Comparison of ENCODE assay signal across 16 cellular contexts in genomic region chr15:39963806-39964205, GRCh38. TPM values are rescaled to one million over a fixed set of nuclear protein-coding genes. Genes with fewer than 3 reads are reported as not detected.
DNase-seq lines count a peak whose midpoint lies in the region; TF ChIP-seq lines count a peak whose summit lies in the region.
"Had no signal": no experiment of that assay in that cellular context is flagged by ENCODE, and none has a peak within 500 bp of the region (broad histone marks: within the 10 kb centered on the region; RNA-seq: fewer than 3 reads in every experiment).

No MANE protein-coding gene starts in this region.

- DNase-seq in EH (ENCODE audit: low read depth) (peak; percentile 80), M059J (ENCODE audit: low read depth) (peak; percentile 24), dedifferentiated amniotic fluid mesenchymal stem cell (ENCODE audit: extremely low spot score) (peak; percentile 20), MCF 10A (ENCODE audit: unreplicated experiment) (no peak), DMS79 treated with DMSO at 0.1 percent for 48 hours (lab: John Stamatoyannopoulos, UW) (no peak), RWPE1 (ENCODE audit: low spot score) (no peak), HEK293T (ENCODE audit: extremely low spot score) (no peak)
- DNase-seq: CD4-positive, alpha-beta memory T cell; MM.1S; NCI-H1092; NCI-H146; NCI-H2081 treated with DMSO at 0.1 percent for 48 hours; NCI-H82; RPMI8226; SIG-M5 had no signal

- TF ChIP-seq CTCF in MCF 10A (IDR thresholded peaks at IDR 0.05; ENCODE audit: unreplicated experiment) = no peak
- no peak for TF ChIP-seq CTCF in RWPE1 (conservative IDR thresholded peaks at IDR 0.05; ENCODE audit: low read depth)

- H3K4me1 Mint-ChIP-seq in MCF 10A (ENCODE audit: insufficient read depth, unreplicated experiment) = no peaks in the 10 kb centered on the region

- no peaks in the 10 kb centered on the region for H3K27me3 Mint-ChIP-seq in MCF 10A (ENCODE audit: insufficient read depth, unreplicated experiment)
- H3K27me3 Mint-ChIP-seq: CD4-positive, alpha-beta memory T cell had no signal

- CTCF ChIA-PET in MCF 10A (lab: Yijun Ruan, JAX) = interaction anchor here (0.7 to 1.4 kb wide), 2 partner anchors 76 to 372 kb away, joined by 3 to 9 read pairs; no protein-coding TSS in a partner anchor
- CTCF ChIA-PET in RWPE1 (lab: Yijun Ruan, JAX) = no interaction called here
- CTCF ChIA-PET in HEK293T (lab: Yijun Ruan, JAX) = no interaction called here

- H3K36me3 Mint-ChIP-seq in MCF 10A (ENCODE audit: insufficient read depth, unreplicated experiment) = peaks cover 60% of the 10 kb centered on the region

- no TSS peak for BruUV-seq in MCF 10A (replicated peaks; lab: Mats Ljungman, UMichigan)

- no peaks in the 10 kb centered on the region for H3K9me3 Mint-ChIP-seq in MCF 10A (ENCODE audit: unreplicated experiment)
- H3K9me3 Mint-ChIP-seq: CD4-positive, alpha-beta memory T cell had no signal

- no peak overlapping the region for H3K4me3 Mint-ChIP-seq in MCF 10A (ENCODE audit: unreplicated experiment)
- H3K4me3 Mint-ChIP-seq: CD4-positive, alpha-beta memory T cell had no signal

- POLR2A ChIA-PET in MCF 10A (lab: Yijun Ruan, JAX) (interaction anchor here (0.6 to 1.2 kb wide), 2 partner anchors 12 to 321 kb away, joined by 3 read pairs; no protein-coding TSS in a partner anchor), RWPE1 (lab: Yijun Ruan, JAX; ENCODE audit: low non-redundant PET) (no interaction called here), HEK293T (lab: Yijun Ruan, JAX) (no interaction called here)

- intact Hi-C loops in MCF 10A (cut with micrococcal nuclease) = no loop called here

- H3K27ac ChIP-seq in RWPE1 = no peak overlapping the region
- H3K27ac ChIP-seq: BLaER1 had no signal

- no peak overlapping the region for H3K27ac Mint-ChIP-seq in MCF 10A (ENCODE audit: low read depth, unreplicated experiment)
- H3K27ac Mint-ChIP-seq: CD4-positive, alpha-beta memory T cell had no signal

TF ChIP-seq in HEK293T, 16 proteins besides CTCF, POLR2A, EP300 and RAD21:
- TF ChIP-seq L3MBTL2 (conservative IDR thresholded peaks at IDR 0.05) = no peak
- TF ChIP-seq CTBP1 (IDR thresholded peaks at IDR 0.05; ENCODE audit: borderline replicate concordance) = no peak
- no peak for TF ChIP-seq BHLHE40 (IDR thresholded peaks at IDR 0.05; ENCODE audit: borderline replicate concordance)
- TF ChIP-seq ZNF384 (IDR thresholded peaks at IDR 0.05) = no peak
- no peak for TF ChIP-seq FOXM1 (IDR thresholded peaks at IDR 0.05; ENCODE audit: borderline replicate concordance)
- no peak for TF ChIP-seq SP1 (IDR thresholded peaks at IDR 0.05)
- no peak for TF ChIP-seq ARNT (IDR thresholded peaks at IDR 0.05)
- TF ChIP-seq TARDBP (IDR thresholded peaks at IDR 0.05) = no peak
- no peak for TF ChIP-seq PKNOX1 (IDR thresholded peaks at IDR 0.05)
- no peak for TF ChIP-seq NFRKB (IDR thresholded peaks at IDR 0.05)
- TF ChIP-seq ELF4 (IDR thresholded peaks at IDR 0.05) = no peak

RNA-seq across cellular contexts. Expression of gene EIF2AK4, which starts 29.9 kb away (rescaled TPM):
- total RNA-seq in M059J (2014; rRNA removed; shearing (Covaris generic)) = 33.0 and 56.7 TPM in 2 replicates
- total RNA-seq in MCF 10A (2022) = 37.2 and 44.8 TPM in 2 replicates

RNA-seq across cellular contexts. Expression of gene GPR176, which starts 43.7 kb away (rescaled TPM):
- total RNA-seq in M059J (2014; rRNA removed; shearing (Covaris generic)) = 75.9 and 107 TPM in 2 replicates
- 1.8 and 2.3 TPM in 2 replicates for total RNA-seq in MCF 10A (2022)
- total RNA-seq: CD4-positive, alpha-beta memory T cell had no signal

Comparison
In these comparisons a context has a peak if more than half of its experiments do, and no peak if none do; other contexts are left out.
1. DNase-seq: peak in EH (single experiment), M059J (single experiment) and dedifferentiated amniotic fluid mesenchymal stem cell (single experiment); none in MCF 10A (single experiment), DMS79 treated with DMSO at 0.1 percent for 48 hours (single experiment), RWPE1 (single experiment) and HEK293T (single experiment).
2. RNA of gene GPR176, which starts 43.7 kb away (total RNA-seq): 75.9 to 107 TPM in M059J; 1.8 to 2.3 TPM in MCF 10A; every median in the first group is over 10 times any median in the second.